Comparison of ENCODE assay signal across 9 cellular contexts in genomic region chr6:135667694-135668455, GRCh38.
DNase-seq lines count a peak whose midpoint lies in the region; ATAC-seq, FAIRE-seq and TF ChIP-seq lines count a peak whose summit lies in the region.
"Had no signal": no experiment of that assay in that cellular context is flagged by ENCODE, and none has a peak within 500 bp of the region (broad histone marks: within the 10 kb centered on the region; RNA-seq: fewer than 3 reads in every experiment).

No MANE protein-coding gene starts in this region.

- H3K4me3 Mint-ChIP-seq in glutamatergic neuron (ENCODE audit: unreplicated experiment): no peak overlapping the region
- H3K4me3 Mint-ChIP-seq: activated B cell treated with CpG ODN at 0.5 μM for 24 hours had no signal

- H4K20me1 ChIP-seq in PC-9 (ENCODE audit: insufficient read depth): no peaks in the 10 kb centered on the region

- no peak overlapping the region for H3K4me2 ChIP-seq in PC-9

- H3K36me3 ChIP-seq in PC-9 (ENCODE audit: low read depth): no peaks in the 10 kb centered on the region

- no peaks in the 10 kb centered on the region for H3K9me3 ChIP-seq in PC-9 (ENCODE audit: insufficient read depth, low read depth)

- TF ChIP-seq POLR2A in H54 (IDR thresholded peaks at IDR 0.05; ENCODE audit: low read depth, low read length): no peak

- peak; percentile 16 for DNase-seq in H54 (ENCODE audit: insufficient read length, low spot score)
- DNase-seq in PC-9: no peak
- DNase-seq in glutamatergic neuron: peak; percentile 40
- peak; percentile 20 for DNase-seq in pulmonary artery endothelial cell (ENCODE audit: low read depth, low spot score)
- no peak for DNase-seq in activated gamma-delta T cell treated with Interleukin-2 at 50 U/mL for 16 hours
- DNase-seq in D721Med (ENCODE audit: insufficient read length, low spot score): no peak
- no peak for DNase-seq in C1 segment of cervical spinal cord (lab: John Stamatoyannopoulos, UW)
- DNase-seq: activated B cell treated with CpG ODN at 0.5 μM for 24 hours had no signal

- POLR2A ChIA-PET in PC-9 (lab: Charles Lee; ENCODE audit: unreplicated experiment): no interaction called here

- ATAC-seq in HG02642 (IDR thresholded peaks at IDR 0.05; ENCODE audit: poor library complexity, unreplicated experiment): no peak

- no peaks in the 10 kb centered on the region for H3K27me3 ChIP-seq in PC-9 (ENCODE audit: insufficient read depth, low read depth)

- no peaks in the 10 kb centered on the region for H3K4me1 ChIP-seq in PC-9 (replicated peaks; ENCODE audit: insufficient read depth)

- no peaks in the 10 kb centered on the region for H3F3A ChIP-seq in PC-9 (ENCODE audit: insufficient read depth, low read depth)

- BruUV-seq in PC-9 (replicated peaks; lab: Mats Ljungman, UMichigan): no TSS peak

- no peaks in the 10 kb centered on the region for H3K9me3 Mint-ChIP-seq in glutamatergic neuron (ENCODE audit: unreplicated experiment)

- FAIRE-seq in H54 (lab: Jason Lieb, UNC) (peak; percentile 86), D721Med (lab: Jason Lieb, UNC) (no peak)

- H3K4me3 ChIP-seq in PC-9: no peak overlapping the region

- CTCF ChIA-PET in PC-9 (lab: Charles Lee): no interaction called here

- peaks cover 3% of the 10 kb centered on the region for H3K27me3 Mint-ChIP-seq in glutamatergic neuron (ENCODE audit: unreplicated experiment)
- H3K27me3 Mint-ChIP-seq: activated B cell treated with CpG ODN at 0.5 μM for 24 hours had no signal

- no peaks in the 10 kb centered on the region for H3K79me2 ChIP-seq in PC-9 (ENCODE audit: low read depth)

- H3K27ac Mint-ChIP-seq in glutamatergic neuron (ENCODE audit: unreplicated experiment): no peak overlapping the region
- H3K27ac Mint-ChIP-seq: activated B cell treated with CpG ODN at 0.5 μM for 24 hours had no signal

- intact Hi-C loops in PC-9 (cut with micrococcal nuclease; ENCODE audit: unreplicated experiment): no loop called here

- no peak overlapping the region for H3K27ac ChIP-seq in PC-9

- H3K36me3 Mint-ChIP-seq in glutamatergic neuron (ENCODE audit: unreplicated experiment): peaks cover 4% of the 10 kb centered on the region

- H2AFZ ChIP-seq in PC-9: peak overlapping the region; percentile 32; the same call in 1 of the 2 replicates

- H3K9me2 ChIP-seq in PC-9 (ENCODE audit: insufficient read depth): 0 out of 2 replicates have a peak, but pooled peaks cover 10% of the 10 kb centered on the region

- TF ChIP-seq CTCF in PC-9 (conservative IDR thresholded peaks at IDR 0.05): no peak
- no peak for TF ChIP-seq CTCF in glutamatergic neuron (IDR thresholded peaks at IDR 0.05; ENCODE audit: partially characterized antibody, unreplicated experiment)
- no peak for TF ChIP-seq CTCF in D721Med (IDR thresholded peaks at IDR 0.05; ENCODE audit: insufficient read depth, missing control alignments)

- H3K4me1 Mint-ChIP-seq in glutamatergic neuron (ENCODE audit: low read depth, unreplicated experiment): peaks cover 6% of the 10 kb centered on the region
- H3K4me1 Mint-ChIP-seq: activated B cell treated with CpG ODN at 0.5 μM for 24 hours had no signal

Comparison
In these comparisons a context has a peak if more than half of its experiments do, and no peak if none do; other contexts are left out.
1. DNase-seq: peak in H54 (single experiment), glutamatergic neuron (single experiment) and pulmonary artery endothelial cell (single experiment); none in PC-9 (0 of 2), activated gamma-delta T cell treated with Interleukin-2 at 50 U/mL for 16 hours (single experiment), D721Med (single experiment) and C1 segment of cervical spinal cord (0 of 14).